8 cellular contexts compared by ENCODE assay signal in genomic region chr2:238239872-238240760, GRCh38. TPM values are rescaled to one million over a fixed set of nuclear protein-coding genes. Genes with fewer than 3 reads are reported as not detected.
DNase-seq lines count a peak whose midpoint lies in the region; ATAC-seq and TF ChIP-seq lines count a peak whose summit lies in the region.

Gene HES6 (minus strand): TSS chr2:238240038. CDS start chr2:238239905, 133 bp downstream.

- H2AFZ ChIP-seq in GM23248: peak within 1 kb of the TSS; percentile 77
- peak within 1 kb of the TSS; percentile 68 for H2AFZ ChIP-seq in neural progenitor cell (replicated peaks)

- peaks cover 5% of the 10 kb centered on the region for H3K9me3 Mint-ChIP-seq in neural progenitor cell
- no peaks in the 10 kb centered on the region for H3K9me3 Mint-ChIP-seq in stimulated activated naive CD8-positive, alpha-beta T cell treated with anti-CD3 and anti-CD28 coated beads, Interleukin-15, amount 100 ng/mL, for 72 hours

- peaks cover 13% of the 10 kb centered on the region for H3K27me3 Mint-ChIP-seq in neural progenitor cell (ENCODE audit: insufficient read depth, low read depth)
- H3K27me3 Mint-ChIP-seq in stimulated activated naive CD8-positive, alpha-beta T cell treated with anti-CD3 and anti-CD28 coated beads, Interleukin-15, amount 100 ng/mL, for 72 hours: peaks cover 57% of the 10 kb centered on the region

- H3K27ac ChIP-seq in DOHH2 (ENCODE audit: low read depth, low read length): no peak within 1 kb of the TSS
- H3K27ac ChIP-seq in GM23248: no peak within 1 kb of the TSS
- no peak within 1 kb of the TSS for H3K27ac ChIP-seq in neural progenitor cell

- ATAC-seq in stimulated activated naive CD8-positive, alpha-beta T cell treated with anti-CD3 and anti-CD28 coated beads, Interleukin-15, amount 100 ng/mL, for 72 hours: peak; percentile 84

- whole genome bisulfite sequencing in GM23248 (ENCODE audit: low coverage in 1 of 2, low lambda C conversion rate in 2 of 2, missing lambda C conversion rate in 2 of 2), 2 experiments: 2 to 3% methylated on average over 64 to 66 of the region's 104 CpGs

- peak within 1 kb of the TSS; percentile 60 for H3K27ac Mint-ChIP-seq in neural progenitor cell
- H3K27ac Mint-ChIP-seq in stimulated activated naive CD8-positive, alpha-beta T cell treated with anti-CD3 and anti-CD28 coated beads, Interleukin-15, amount 100 ng/mL, for 72 hours: peak within 1 kb of the TSS; percentile 11 to 23

- H3K4me3 Mint-ChIP-seq in neural progenitor cell: peak within 1 kb of the TSS; percentile 94
- peak within 1 kb of the TSS; percentile 84 to 88 for H3K4me3 Mint-ChIP-seq in stimulated activated naive CD8-positive, alpha-beta T cell treated with anti-CD3 and anti-CD28 coated beads, Interleukin-15, amount 100 ng/mL, for 72 hours

- peaks cover 5% of the 10 kb centered on the region for H3K36me3 Mint-ChIP-seq in neural progenitor cell

- H3K27me3 ChIP-seq in DOHH2 (ENCODE audit: control insufficient read depth, low read length) (peaks cover 41% of the 10 kb centered on the region), GM23248 (replicated peaks; ENCODE audit: insufficient read depth) (peaks cover 33% of the 10 kb centered on the region), neural progenitor cell (peaks cover 71% of the 10 kb centered on the region)

- H3K9ac ChIP-seq in GM23248: no peak within 1 kb of the TSS
- no peak within 1 kb of the TSS for H3K9ac ChIP-seq in neural progenitor cell

- DNase-seq in GM23248: peak; percentile 95
- peak; percentile 78 for DNase-seq in LHCN-M2 (ENCODE audit: low read depth)
- peak; percentile 91 for DNase-seq in RPMI8226
- peak; percentile 69 for DNase-seq in activated T-helper 9 cell treated with anti-CD3 and anti-CD28 coated beads, Interleukin-2, amount 50 U/mL, for 16 hours (ENCODE audit: low read depth)
- peak; percentile 84 to 95 for DNase-seq in foreskin fibroblast
- DNase-seq in neural progenitor cell (ENCODE audit: low spot score): peak; percentile 98
- DNase-seq in stimulated activated naive CD8-positive, alpha-beta T cell treated with anti-CD3 and anti-CD28 coated beads, Interleukin-15, amount 100 ng/mL, for 72 hours: peak; percentile 74 to 77

- in situ Hi-C loops in GM23248 (cut with MboI): no loop called here

- H3K4me2 ChIP-seq in DOHH2 (ENCODE audit: low read length) (peak within 1 kb of the TSS; percentile 88), GM23248 (ENCODE audit: unreplicated experiment) (peak within 1 kb of the TSS; percentile 64), neural progenitor cell (peak within 1 kb of the TSS; percentile 89)

- no peaks in the 10 kb centered on the region for H3K79me2 ChIP-seq in DOHH2 (ENCODE audit: control insufficient read depth, low read length)
- H3K79me2 ChIP-seq in GM23248 (ENCODE audit: insufficient read depth): no peaks in the 10 kb centered on the region
- no peaks in the 10 kb centered on the region for H3K79me2 ChIP-seq in neural progenitor cell (ENCODE audit: low read depth)

- peaks cover 18% of the 10 kb centered on the region for H3F3A ChIP-seq in DOHH2 (ENCODE audit: control insufficient read depth, insufficient read depth)
- peaks cover 11% of the 10 kb centered on the region; the same call in 1 of the 2 replicates for H3F3A ChIP-seq in GM23248 (ENCODE audit: insufficient read depth)
- peaks cover 39% of the 10 kb centered on the region for H3F3A ChIP-seq in neural progenitor cell (ENCODE audit: low read depth)

- H3K36me3 ChIP-seq in DOHH2 (ENCODE audit: control insufficient read depth, low read length) (peaks cover 1% of the 10 kb centered on the region), GM23248 (ENCODE audit: low read depth) (no peaks in the 10 kb centered on the region), neural progenitor cell (no peaks in the 10 kb centered on the region)

- H3K4me3 ChIP-seq in DOHH2 (ENCODE audit: low read length) (peak within 1 kb of the TSS; percentile 83), GM23248 (peak within 1 kb of the TSS; percentile 73), foreskin fibroblast (ENCODE audit: low read depth in 1 of 2, low read length in 2 of 2) (peak within 1 kb of the TSS; percentile 46 to 49), neural progenitor cell (peak within 1 kb of the TSS; percentile 75)

- H3K9me2 ChIP-seq in DOHH2 (replicated peaks; ENCODE audit: control insufficient read depth, low read length) (no peaks in the 10 kb centered on the region), GM23248 (ENCODE audit: insufficient read depth) (no peaks in the 10 kb centered on the region)

- peaks cover 22% of the 10 kb centered on the region for H3K4me1 Mint-ChIP-seq in neural progenitor cell
- peaks cover 6% of the 10 kb centered on the region for H3K4me1 Mint-ChIP-seq in stimulated activated naive CD8-positive, alpha-beta T cell treated with anti-CD3 and anti-CD28 coated beads, Interleukin-15, amount 100 ng/mL, for 72 hours

- H4K20me1 ChIP-seq in DOHH2 (ENCODE audit: control insufficient read depth, insufficient read depth, low read depth, low read length) (0 out of 2 replicates have a peak, but pooled peaks cover 3% of the 10 kb centered on the region), GM23248 (ENCODE audit: insufficient read depth) (no peaks in the 10 kb centered on the region), neural progenitor cell (ENCODE audit: low read depth) (no peaks in the 10 kb centered on the region)

- TF ChIP-seq CTCF in DOHH2 (IDR thresholded peaks at IDR 0.05; ENCODE audit: low read depth, low read length, poor library complexity, severe bottlenecking): no peak
- TF ChIP-seq CTCF in foreskin fibroblast (IDR thresholded peaks at IDR 0.05; ENCODE audit: low read depth, low read length): no peak
- TF ChIP-seq CTCF in neural progenitor cell (IDR thresholded peaks at IDR 0.05): no peak

- no peaks in the 10 kb centered on the region; the same call in 1 of the 2 replicates for H3K9me3 ChIP-seq in DOHH2 (ENCODE audit: control insufficient read depth, insufficient read depth, low read length)
- H3K9me3 ChIP-seq in GM23248 (ENCODE audit: low read depth): no peaks in the 10 kb centered on the region
- H3K9me3 ChIP-seq in neural progenitor cell (ENCODE audit: low read depth): no peaks in the 10 kb centered on the region

- peaks cover 12% of the 10 kb centered on the region for H3K4me1 ChIP-seq in DOHH2 (ENCODE audit: control insufficient read depth, low read length)
- H3K4me1 ChIP-seq in GM23248 (ENCODE audit: insufficient read depth): no peaks in the 10 kb centered on the region
- peaks cover 6% of the 10 kb centered on the region for H3K4me1 ChIP-seq in neural progenitor cell

RNA-seq across cellular contexts. Expression of gene HES6, which starts in this region (rescaled TPM):
- 0.86 and 0.89 TPM in 2 replicates for total RNA-seq in GM23248 (2014; rRNA removed; shearing (Covaris generic))
- polyA plus RNA-seq in GM23248 (2016; fragmentation: Nextera tagmentation; extraction: Ambion mirVana): 0.76 and 1.3 TPM in 2 replicates
- total RNA-seq in LHCN-M2 (2014; rRNA removed) (13.1 and 21.9 TPM in 2 replicates), neural progenitor cell (ENCODE audit: low replicate concordance) (5.3 and 29.3 TPM in 2 replicates)
- polyA plus RNA-seq in LHCN-M2 (2012): 15.6 TPM
